11 cellular contexts compared by ENCODE assay signal in genomic region chrY:20449277-20449676, GRCh38.
"Had no signal": no experiment of that assay in that cellular context is flagged by ENCODE, and none has a peak within 500 bp of the region (broad histone marks: within the 10 kb centered on the region; RNA-seq: fewer than 3 reads in every experiment).

No MANE protein-coding gene starts in this region.

- H2AFZ ChIP-seq: GM23248, GM23338 had no signal

- H3K27ac ChIP-seq: GM23248 had no signal

- H3K4me2 ChIP-seq: GM23338 had no signal

- H3K4me3 ChIP-seq: GM23248, GM23338, HAP-1 had no signal

- DNase-seq: GM23248, GOT3, H7, H9, HCEC 1CT, HFFc6 had no signal

- H3K9ac ChIP-seq: GM23248 had no signal

- H3K9me3 ChIP-seq: HAP-1 had no signal

- H3K4me1 ChIP-seq: HAP-1 had no signal

- H3K36me3 ChIP-seq: HAP-1 had no signal

- ATAC-seq: GM23338, HCT116 had no signal

- FAIRE-seq: H1, H54 had no signal
